1 cellular context compared by ENCODE assay signal in genomic region chr6:129683606-129684322, GRCh38.
TF ChIP-seq lines count a peak whose summit lies in the region.

No MANE protein-coding gene starts in this region.

TF ChIP-seq in HepG2, 621 proteins besides CTCF, POLR2A, EP300 and RAD21 (continued from another document and continues in another):
- TF ChIP-seq ZNF609 (CRISPR knock-in tag; IDR thresholded peaks at IDR 0.05; ENCODE audit: borderline replicate concordance), result peak; percentile 27
- peak; percentile 59; the same call in 1 of the 2 replicates for TF ChIP-seq MAX (IDR thresholded peaks at IDR 0.05)
- TF ChIP-seq RARA (CRISPR knock-in tag; IDR thresholded peaks at IDR 0.05), result peak; percentile 35; the same call in 1 of the 2 replicates
- peak; percentile 78; the same call in 1 of the 2 replicates for TF ChIP-seq CBX5 (CRISPR knock-in tag; IDR thresholded peaks at IDR 0.05; ENCODE audit: borderline replicate concordance)
- no peak for TF ChIP-seq ZFP82 (CRISPR knock-in tag; IDR thresholded peaks at IDR 0.05; ENCODE audit: borderline replicate concordance)
- no peak for TF ChIP-seq NONO (IDR thresholded peaks at IDR 0.05)
- TF ChIP-seq NONO (CRISPR knock-in tag; conservative IDR thresholded peaks at IDR 0.05), result no peak
- no peak for TF ChIP-seq SNAI1 (CRISPR knock-in tag; IDR thresholded peaks at IDR 0.05; ENCODE audit: borderline replicate concordance)
- peak; percentile 33; the same call in 1 of the 2 replicates for TF ChIP-seq MNT (IDR thresholded peaks at IDR 0.05)
- no peak for TF ChIP-seq STAT5B (CRISPR knock-in tag; IDR thresholded peaks at IDR 0.05)
- peak; percentile 86 for TF ChIP-seq ZGPAT (CRISPR knock-in tag; IDR thresholded peaks at IDR 0.05)
- peak; percentile 70; the same call in 1 of the 2 replicates for TF ChIP-seq RXRB (CRISPR knock-in tag; IDR thresholded peaks at IDR 0.05; ENCODE audit: borderline replicate concordance)
- TF ChIP-seq HMG20B (CRISPR knock-in tag; conservative IDR thresholded peaks at IDR 0.05), result 0 out of 2 replicates have a peak, but pooled peaks have one; percentile 25
- no peak for TF ChIP-seq TIGD3 (CRISPR knock-in tag; IDR thresholded peaks at IDR 0.05; ENCODE audit: borderline replicate concordance)
- peak; percentile 67 for TF ChIP-seq MLX (CRISPR knock-in tag; IDR thresholded peaks at IDR 0.05)
- TF ChIP-seq TARDBP (CRISPR knock-in tag; IDR thresholded peaks at IDR 0.05), result peak; percentile 67
- TF ChIP-seq ATF3 (CRISPR knock-in tag; IDR thresholded peaks at IDR 0.05), result peak; percentile 94
- TF ChIP-seq ZNF598 (CRISPR knock-in tag; IDR thresholded peaks at IDR 0.05; ENCODE audit: borderline replicate concordance), result no peak
- TF ChIP-seq SIN3A (IDR thresholded peaks at IDR 0.05; ENCODE audit: borderline replicate concordance, low read depth, low read length), result peak; percentile 91
- no peak for TF ChIP-seq ZBTB8A (CRISPR knock-in tag; IDR thresholded peaks at IDR 0.05; ENCODE audit: borderline replicate concordance, low read depth)
- no peak for TF ChIP-seq MYNN (CRISPR knock-in tag; IDR thresholded peaks at IDR 0.05; ENCODE audit: low read depth)
- TF ChIP-seq ZBTB4 (CRISPR knock-in tag; IDR thresholded peaks at IDR 0.05; ENCODE audit: borderline replicate concordance), result 0 out of 2 replicates have a peak, but pooled peaks have one; percentile 60
- no peak for TF ChIP-seq HCFC1 (IDR thresholded peaks at IDR 0.05; ENCODE audit: low read depth, low read length)
- peak; percentile 62 for TF ChIP-seq ISL2 (CRISPR knock-in tag; IDR thresholded peaks at IDR 0.05)
- peak; percentile 83; the same call in 1 of the 2 replicates for TF ChIP-seq IKZF5 (CRISPR knock-in tag; IDR thresholded peaks at IDR 0.05)
- TF ChIP-seq SIX1 (CRISPR knock-in tag; IDR thresholded peaks at IDR 0.05; ENCODE audit: borderline replicate concordance), result 0 out of 2 replicates have a peak, but pooled peaks have one; percentile 67
- no peak for TF ChIP-seq ZBTB46 (CRISPR knock-in tag; IDR thresholded peaks at IDR 0.05; ENCODE audit: borderline replicate concordance)
- TF ChIP-seq ZNF710 (CRISPR knock-in tag; IDR thresholded peaks at IDR 0.05; ENCODE audit: borderline replicate concordance), result peak; percentile 84; the same call in 1 of the 2 replicates
